36 cellular contexts compared by ENCODE assay signal in the genomic region with DNA sequence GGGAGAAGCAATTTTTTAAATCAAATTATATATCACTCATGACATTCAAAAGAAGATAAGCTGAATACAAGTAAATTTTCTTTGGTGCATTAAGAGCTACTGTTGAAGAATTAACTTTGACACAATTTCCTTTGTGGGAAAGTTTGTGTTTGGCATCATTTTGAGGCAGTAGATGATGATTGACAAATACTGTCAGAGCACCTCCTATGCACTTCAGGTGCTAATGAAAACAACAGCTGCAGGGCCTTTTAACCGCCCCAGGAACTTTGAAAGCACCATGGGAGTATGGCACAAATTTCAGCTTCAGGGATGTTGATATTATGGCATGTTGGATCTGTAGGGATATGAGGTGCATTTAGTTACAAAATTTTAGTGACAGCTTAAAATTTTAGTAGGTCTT. TPM values are rescaled to one million over a fixed set of nuclear protein-coding genes. Genes with fewer than 3 reads are reported as not detected.
"Had no signal": no experiment of that assay in that cellular context is flagged by ENCODE, and none has a peak within 500 bp of the region (broad histone marks: within the 10 kb centered on the region; RNA-seq: fewer than 3 reads in every experiment).

No MANE protein-coding gene starts in this region.

- ATAC-seq: activated CD8-positive, alpha-beta T cell treated with anti-CD3 and anti-CD28 coated beads for 36 hours; activated naive CD4-positive, alpha-beta T cell treated with anti-CD3 and anti-CD28 coated beads, Interleukin-2, amount 50 U/mL, for 72 hours; activated T-cell treated with anti-CD3 and anti-CD28 coated beads, Interleukin-2, amount 50 U/mL, for 4 hours; activated T-cell treated with anti-CD3 and anti-CD28 coated beads, Interleukin-2, amount 50 U/mL, for 72 hours; activated T-helper 17 cell treated with anti-CD3 and anti-CD28 coated beads, Interleukin-2, amount 50 U/mL, for 72 hours; body of pancreas had no signal

- DNase-seq: activated B cell treated with CpG ODN at 0.5 μM for 24 hours; activated CD4-positive, alpha-beta memory T cell treated with anti-CD3 and anti-CD28 coated beads for 36 hours; activated CD4-positive, alpha-beta T cell treated with anti-CD3 and anti-CD28 coated beads for 4 hours; activated CD4-positive, alpha-beta T cell treated with anti-CD3 and anti-CD28 coated beads, Interleukin-2, amount 10 ng/mL, durations not matched to agents 24 days and 14 days; activated CD4-positive, alpha-beta T cell treated with anti-CD3 and anti-CD28 coated beads, Interleukin-2, amount 50 U/mL, for 1 hour; activated CD4-positive, alpha-beta T cell treated with anti-CD3 and anti-CD28 coated beads, Interleukin-2, amount 50 U/mL, for 4 hours; activated CD4-positive, CD25-positive, alpha-beta regulatory T cell treated with anti-CD3 and anti-CD28 coated beads, Interleukin-2, amount 50 U/mL, for 72 hours; activated CD8-positive, alpha-beta memory T cell treated with anti-CD3 and anti-CD28 coated beads, Interleukin-2, amount 50 U/mL, for 4 hours; activated CD8-positive, alpha-beta T cell treated with anti-CD3 and anti-CD28 coated beads for 36 hours; activated effector memory CD4-positive, alpha-beta T cell treated with anti-CD3 and anti-CD28 coated beads, Interleukin-2, amount 50 U/mL, for 16 hours; activated gamma-delta T cell treated with Interleukin-2 at 50 U/mL for 16 hours; activated naive CD4-positive, alpha-beta T cell; activated naive CD4-positive, alpha-beta T cell treated with anti-CD3 and anti-CD28 coated beads for 36 hours; activated naive CD4-positive, alpha-beta T cell treated with anti-CD3 and anti-CD28 coated beads, Interleukin-2, amount 50 U/mL, for 16 hours; activated naive CD8-positive, alpha-beta T cell treated with anti-CD3 and anti-CD28 coated beads for 36 hours; activated T-cell treated with anti-CD3 and anti-CD28 coated beads for 4 hours; activated T-cell treated with anti-CD3 and anti-CD28 coated beads, Interleukin-2, amount 50 U/mL, for 1 hour; activated T-cell treated with anti-CD3 and anti-CD28 coated beads, Interleukin-2, amount 50 U/mL, for 4 hours; activated T-cell treated with anti-CD3 and anti-CD28 coated beads, Interleukin-2, amount 50 U/mL, for 72 hours; adrenal gland; amniotic stem cell; aorta; body of pancreas; brain microvascular endothelial cell; central memory CD4-positive, alpha-beta T cell; T-helper 2 cell; T-helper 9 cell had no signal

- H3K4me1 ChIP-seq: adrenal gland, body of pancreas, breast epithelium had no signal

- H3K9me3 ChIP-seq: adrenal gland, body of pancreas had no signal

- H3K36me3 ChIP-seq: adrenal gland, brain microvascular endothelial cell, breast epithelium had no signal

- H3K27ac Mint-ChIP-seq: activated B cell treated with CpG ODN at 0.5 μM for 24 hours; activated CD4-positive, alpha-beta memory T cell treated with anti-CD3 and anti-CD28 coated beads for 36 hours; activated CD4-positive, alpha-beta T cell treated with anti-CD3 and anti-CD28 coated beads, Interleukin-2, amount 10 ng/mL, durations not matched to agents 24 days and 14 days; activated CD8-positive, alpha-beta T cell treated with anti-CD3 and anti-CD28 coated beads for 36 hours; activated naive CD4-positive, alpha-beta T cell treated with anti-CD3 and anti-CD28 coated beads for 36 hours; activated naive CD4-positive, alpha-beta T cell treated with anti-CD3 and anti-CD28 coated beads, Interleukin-2, amount 50 U/mL, for 72 hours; activated naive CD8-positive, alpha-beta T cell treated with anti-CD3 and anti-CD28 coated beads for 36 hours; activated T-cell treated with anti-CD3 and anti-CD28 coated beads, Interleukin-2, amount 50 U/mL, for 72 hours; activated T-helper 1 cell treated with anti-CD3 and anti-CD28 coated beads, Interleukin-12 subunit alpha, Interleukin-12 subunit beta, Interleukin-2, Interleukin-4 antibody, amounts not matched to agents 30 ng/mL and 10 ng/mL and 1 ng/mL, durations not matched to agents 14 hours and 24 hours and 36 hours; activated T-helper 17 cell treated with anti-CD3 and anti-CD28 coated beads, Interleukin-2, amount 50 U/mL, for 72 hours; T-helper 1 cell treated with Interleukin-12 subunit alpha and Interleukin-12 subunit beta and Interleukin-4 antibody, amounts not matched to agents 30 μg/mL and 1 μg/mL, for 36 hours; T-helper 2 cell treated with Interferon-gamma antibody and Interleukin-4, amounts not matched to agents 5 μg/mL and 100 μg/mL, for 36 hours had no signal

- H3K27ac ChIP-seq: adrenal gland, body of pancreas, brain microvascular endothelial cell, breast epithelium, VCaP had no signal

- H3K4me3 ChIP-seq: adrenal gland, body of pancreas, breast epithelium had no signal

- H3K27me3 ChIP-seq: adrenal gland, body of pancreas, brain microvascular endothelial cell, breast epithelium had no signal

- H3K36me3 Mint-ChIP-seq: activated CD4-positive, alpha-beta memory T cell treated with anti-CD3 and anti-CD28 coated beads for 36 hours; activated naive CD8-positive, alpha-beta T cell treated with anti-CD3 and anti-CD28 coated beads for 36 hours had no signal

- H3K4me1 Mint-ChIP-seq: activated T-helper 17 cell treated with anti-CD3 and anti-CD28 coated beads, Interleukin-2, amount 50 U/mL, for 72 hours had no signal

- H3K4me3 Mint-ChIP-seq: activated B cell treated with CpG ODN at 0.5 μM for 24 hours; activated CD4-positive, alpha-beta memory T cell treated with anti-CD3 and anti-CD28 coated beads for 36 hours; activated CD4-positive, alpha-beta T cell treated with anti-CD3 and anti-CD28 coated beads, Interleukin-2, amount 10 ng/mL, durations not matched to agents 24 days and 14 days; activated CD8-positive, alpha-beta T cell treated with anti-CD3 and anti-CD28 coated beads for 36 hours; activated naive CD4-positive, alpha-beta T cell treated with anti-CD3 and anti-CD28 coated beads for 36 hours; activated naive CD8-positive, alpha-beta T cell treated with anti-CD3 and anti-CD28 coated beads for 36 hours; activated T-cell treated with anti-CD3 and anti-CD28 coated beads, Interleukin-2, amount 50 U/mL, for 4 hours; activated T-cell treated with anti-CD3 and anti-CD28 coated beads, Interleukin-2, amount 50 U/mL, for 72 hours; activated T-helper 1 cell treated with anti-CD3 and anti-CD28 coated beads, Interleukin-12 subunit alpha, Interleukin-12 subunit beta, Interleukin-2, Interleukin-4 antibody, amounts not matched to agents 30 ng/mL and 10 ng/mL and 1 ng/mL, durations not matched to agents 14 hours and 24 hours and 36 hours; activated T-helper 17 cell treated with anti-CD3 and anti-CD28 coated beads, Interleukin-2, amount 50 U/mL, for 72 hours; T-helper 1 cell treated with Interleukin-12 subunit alpha and Interleukin-12 subunit beta and Interleukin-4 antibody, amounts not matched to agents 30 μg/mL and 1 μg/mL, for 36 hours; T-helper 2 cell treated with Interferon-gamma antibody and Interleukin-4, amounts not matched to agents 5 μg/mL and 100 μg/mL, for 36 hours had no signal

- H3K9me3 Mint-ChIP-seq: activated CD8-positive, alpha-beta T cell treated with anti-CD3 and anti-CD28 coated beads for 36 hours; activated naive CD4-positive, alpha-beta T cell treated with anti-CD3 and anti-CD28 coated beads, Interleukin-2, amount 50 U/mL, for 72 hours; activated naive CD8-positive, alpha-beta T cell treated with anti-CD3 and anti-CD28 coated beads for 36 hours; activated T-helper 17 cell treated with anti-CD3 and anti-CD28 coated beads, Interleukin-2, amount 50 U/mL, for 72 hours had no signal

- H3K27me3 Mint-ChIP-seq: activated B cell treated with CpG ODN at 0.5 μM for 24 hours; activated CD8-positive, alpha-beta T cell treated with anti-CD3 and anti-CD28 coated beads for 36 hours; activated naive CD8-positive, alpha-beta T cell treated with anti-CD3 and anti-CD28 coated beads for 36 hours had no signal

RNA-seq across cellular contexts. Expression of a gene that starts 21.0 kb away (rescaled TPM):
- total RNA-seq: activated B cell treated with CpG ODN at 0.5 μM for 24 hours; activated CD4-positive, alpha-beta memory T cell treated with anti-CD3 and anti-CD28 coated beads for 36 hours; activated CD4-positive, alpha-beta T cell treated with anti-CD3 and anti-CD28 coated beads, Interleukin-2, amount 10 ng/mL, durations not matched to agents 24 days and 14 days; activated CD8-positive, alpha-beta memory T cell treated with anti-CD3 and anti-CD28 coated beads for 36 hours; activated CD8-positive, alpha-beta T cell treated with anti-CD3 and anti-CD28 coated beads for 36 hours; activated naive CD4-positive, alpha-beta T cell treated with anti-CD3 and anti-CD28 coated beads for 36 hours; activated naive CD4-positive, alpha-beta T cell treated with anti-CD3 and anti-CD28 coated beads, Interleukin-2, amount 50 U/mL, for 72 hours; activated naive CD8-positive, alpha-beta T cell treated with anti-CD3 and anti-CD28 coated beads for 36 hours; activated T-cell treated with anti-CD3 and anti-CD28 coated beads, Interleukin-2, amount 50 U/mL, for 4 hours; activated T-cell treated with anti-CD3 and anti-CD28 coated beads, Interleukin-2, amount 50 U/mL, for 72 hours; activated T-helper 1 cell treated with anti-CD3 and anti-CD28 coated beads, Interleukin-12 subunit alpha, Interleukin-12 subunit beta, Interleukin-2, Interleukin-4 antibody, amounts not matched to agents 30 ng/mL and 10 ng/mL and 1 ng/mL, durations not matched to agents 14 hours and 24 hours and 36 hours; activated T-helper 17 cell treated with anti-CD3 and anti-CD28 coated beads, Interleukin-2, amount 50 U/mL, for 72 hours; body of pancreas; cardiac septum had no signal
